In the genomic region with DNA sequence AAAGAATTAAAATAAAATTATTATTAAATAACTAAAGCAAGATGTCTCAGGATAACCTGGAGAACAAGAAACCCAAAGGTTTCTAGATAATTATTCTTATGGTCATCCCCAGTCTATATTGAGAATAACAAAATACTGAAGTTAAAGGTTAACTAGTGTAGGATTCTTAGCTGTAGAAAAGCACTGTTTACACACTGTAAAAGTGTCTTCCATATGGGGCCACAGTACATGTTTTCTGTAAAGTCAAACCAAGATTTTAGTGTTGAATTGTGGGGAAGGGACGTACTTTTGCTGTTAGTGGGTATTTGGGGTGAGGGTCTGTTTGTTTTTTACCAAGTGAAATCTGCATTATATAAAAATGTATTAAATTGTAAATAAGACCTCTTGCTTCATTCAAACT, we compare ENCODE assay signal across 20 cellular contexts. TPM values are rescaled to one million over a fixed set of nuclear protein-coding genes. Genes with fewer than 3 reads are reported as not detected.
"Had no signal": no experiment of that assay in that cellular context is flagged by ENCODE, and none has a peak within 500 bp of the region (broad histone marks: within the 10 kb centered on the region; RNA-seq: fewer than 3 reads in every experiment).

No MANE protein-coding gene starts in this region.

- DNase-seq: activated B cell treated with CpG ODN at 0.5 μM for 24 hours; activated CD4-positive, alpha-beta T cell treated with anti-CD3 and anti-CD28 coated beads for 36 hours; activated CD4-positive, alpha-beta T cell treated with anti-CD3 and anti-CD28 coated beads, Interleukin-2, amount 50 U/mL, for 48 hours; activated CD8-positive, alpha-beta memory T cell treated with anti-CD3 and anti-CD28 coated beads, Interleukin-2, amount 50 U/mL, for 48 hours; activated naive CD4-positive, alpha-beta T cell; activated T-cell treated with anti-CD3 and anti-CD28 coated beads, Interleukin-2, amount 50 U/mL, for 4 hours; adrenal gland; colonic mucosa; endodermal cell; esophagus squamous epithelium; gastrocnemius medialis; naive thymus-derived CD4-positive, alpha-beta T cell; stimulated activated CD4-positive, alpha-beta T cell treated with anti-CD3 and anti-CD28 coated beads, Interleukin-12 subunit alpha, Interleukin-12 subunit beta, amount 100 ng/mL, for 4 hours; thyroid gland had no signal

- H3K36me3 ChIP-seq: adrenal gland, breast epithelium, colonic mucosa, esophagus squamous epithelium, gastrocnemius medialis, thyroid gland had no signal

- H3K27me3 ChIP-seq: adrenal gland, breast epithelium, colonic mucosa, esophagus squamous epithelium, gastrocnemius medialis, thyroid gland had no signal

- H3K27ac ChIP-seq: adrenal gland, colonic mucosa, esophagus squamous epithelium, gastrocnemius medialis, thyroid gland had no signal

- H3K4me3 ChIP-seq: adrenal gland, breast epithelium, colonic mucosa, esophagus squamous epithelium, gastrocnemius medialis, lung, thyroid gland had no signal

- H3K9me3 ChIP-seq: adrenal gland, breast epithelium, colonic mucosa, esophagus squamous epithelium, gastrocnemius medialis, thyroid gland had no signal

- FAIRE-seq: astrocyte, keratinocyte had no signal

- H3K4me1 ChIP-seq: adrenal gland, breast epithelium, colonic mucosa, esophagus squamous epithelium had no signal

- ATAC-seq: activated CD4-positive, alpha-beta T cell treated with anti-CD3 and anti-CD28 coated beads for 36 hours; activated T-cell treated with anti-CD3 and anti-CD28 coated beads, Interleukin-2, amount 50 U/mL, for 4 hours; gastrocnemius medialis; left lobe of liver; naive thymus-derived CD4-positive, alpha-beta T cell had no signal

RNA-seq across cellular contexts. Expression of a gene that starts 47.5 kb away (rescaled TPM):
- total RNA-seq: activated B cell treated with CpG ODN at 0.5 μM for 24 hours; activated CD8-positive, alpha-beta memory T cell treated with anti-CD3 and anti-CD28 coated beads for 36 hours had no signal
- polyA plus RNA-seq: naive thymus-derived CD4-positive, alpha-beta T cell had no signal
